ENCODE assay signal across 8 cellular contexts in the genomic region with DNA sequence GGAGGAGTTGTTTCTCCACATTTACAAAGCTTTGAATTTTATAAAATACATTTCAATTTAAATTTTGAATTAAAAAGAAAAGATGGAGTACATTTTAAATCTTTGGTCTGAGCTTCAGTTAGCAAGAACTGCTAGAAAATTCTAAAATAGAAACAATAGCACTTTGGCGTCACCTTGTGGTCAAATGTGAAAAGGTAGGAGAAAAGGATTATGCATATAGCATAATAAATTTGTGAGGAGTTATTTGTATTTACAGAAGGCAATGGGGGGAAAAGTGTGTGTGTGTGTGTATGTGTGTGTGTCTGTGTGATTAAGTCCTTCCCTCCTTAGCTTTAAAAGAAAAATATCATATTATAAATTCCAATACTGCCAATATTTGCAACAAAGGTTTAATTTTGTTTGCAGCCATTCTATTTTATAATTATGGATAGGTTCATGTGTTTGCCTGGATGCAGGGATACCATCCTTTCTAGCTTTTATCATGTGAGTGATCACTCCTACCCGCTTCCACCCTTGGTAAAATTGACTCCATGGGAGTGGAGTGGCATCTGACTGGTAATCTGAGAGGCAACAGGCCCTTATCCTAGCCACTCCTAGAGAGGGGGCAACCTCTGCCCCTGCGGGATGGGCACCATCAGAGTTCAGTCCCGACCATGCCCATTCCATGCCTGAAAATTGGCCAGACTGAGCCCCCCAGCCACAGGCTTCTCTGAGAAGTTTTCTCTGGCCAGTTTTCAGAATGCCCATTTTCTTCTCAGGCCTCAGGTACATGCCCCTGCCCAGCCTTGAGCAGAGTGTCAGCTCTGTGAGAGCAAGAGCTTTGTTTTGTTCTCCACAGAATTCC. TPM values are rescaled to one million over a fixed set of nuclear protein-coding genes. Genes with fewer than 3 reads are reported as not detected.
DNase-seq lines count a peak whose midpoint lies in the region; ATAC-seq, FAIRE-seq and TF ChIP-seq lines count a peak whose summit lies in the region.

No MANE protein-coding gene starts in this region.

- H3K79me2 ChIP-seq in endothelial cell of umbilical vein (ENCODE audit: control insufficient read depth, insufficient read depth, low read length): no peaks in the 10 kb centered on the region

- peak; percentile 87 for FAIRE-seq in endothelial cell of umbilical vein (lab: Jason Lieb, UNC)

- no peak overlapping the region for H3K9ac ChIP-seq in endothelial cell of umbilical vein (replicated peaks; ENCODE audit: extremely low read depth, insufficient read depth, low read length)

- no peaks in the 10 kb centered on the region for H3K9me1 ChIP-seq in endothelial cell of umbilical vein (replicated peaks; ENCODE audit: control insufficient read depth, extremely low read depth, insufficient read depth, low read length)

- H3K27me3 ChIP-seq in endothelial cell of umbilical vein (ENCODE audit: control insufficient read depth in 2 of 2, insufficient read depth in 2 of 2, low read length in 2 of 2): no peaks in the 10 kb centered on the region

- no peaks in the 10 kb centered on the region for H3K9me3 Mint-ChIP-seq in Calu3 (ENCODE audit: low read depth, unreplicated experiment)

- no peaks in the 10 kb centered on the region for H3K4me1 Mint-ChIP-seq in Calu3 (ENCODE audit: low read depth, unreplicated experiment)

- H3K4me2 ChIP-seq in endothelial cell of umbilical vein (ENCODE audit: insufficient read depth, low read length): no peak overlapping the region

- H3K9me3 ChIP-seq in endothelial cell of umbilical vein (replicated peaks; ENCODE audit: control insufficient read depth, insufficient read depth, low read length): no peaks in the 10 kb centered on the region

- POLR2A ChIA-PET in endothelial cell of umbilical vein (lab: Charles Lee): no interaction called here

- no peaks in the 10 kb centered on the region for H3K27me3 Mint-ChIP-seq in Calu3 (ENCODE audit: unreplicated experiment)

- no peak for TF ChIP-seq POLR2A in endothelial cell of umbilical vein (IDR thresholded peaks at IDR 0.05; ENCODE audit: low read depth, low read length)

- H2AFZ ChIP-seq in endothelial cell of umbilical vein (ENCODE audit: low read depth, low read length): no peak overlapping the region

- H3K4me1 ChIP-seq in endothelial cell of umbilical vein (ENCODE audit: control insufficient read depth, extremely low read depth, insufficient read depth, low read length): no peaks in the 10 kb centered on the region

- peak; percentile 62 for ATAC-seq in GM19043 (IDR thresholded peaks at IDR 0.05; ENCODE audit: low read depth, unreplicated experiment)
- ATAC-seq in HG03135 (IDR thresholded peaks at IDR 0.05; ENCODE audit: unreplicated experiment): no peak
- no peak for ATAC-seq in omental fat pad (ENCODE audit: low FRiP score)

- no peak overlapping the region for H3K4me3 Mint-ChIP-seq in Calu3 (ENCODE audit: low read depth, unreplicated experiment)

- peak; percentile 62 for DNase-seq in Calu3
- peak; percentile 65 for DNase-seq in M059J (ENCODE audit: low read depth)
- peak; percentile 75 for DNase-seq in SK-MEL-5 (ENCODE audit: low read depth, low spot score)
- DNase-seq in endothelial cell of umbilical vein (ENCODE audit: low read depth, low spot score): peak; percentile 75
- DNase-seq in mucosa of gallbladder (ENCODE audit: low spot score): peak; percentile 53
- DNase-seq in omental fat pad (ENCODE audit: low spot score): no peak

- in situ Hi-C loops in SK-MEL-5 (cut with HindIII; ENCODE audit: low pct_unique_long_range_greater_than_20kb, low sequenced_read_pairs): no loop called here

- H3K36me3 Mint-ChIP-seq in Calu3 (ENCODE audit: insufficient read depth, unreplicated experiment): peaks cover 15% of the 10 kb centered on the region

- H4K20me1 ChIP-seq in endothelial cell of umbilical vein (replicated peaks; ENCODE audit: control insufficient read depth, extremely low read depth, insufficient read depth, low read length): no peaks in the 10 kb centered on the region

- intact Hi-C loops in Calu3 (cut with micrococcal nuclease; ENCODE audit: unreplicated experiment): loop anchor here (1.0 to 5.0 kb wide), 5 partner anchors 174 to 734 kb away; no protein-coding TSS in a partner anchor
- intact Hi-C loops in endothelial cell of umbilical vein (cut with micrococcal nuclease): loop anchor here (1.0 to 5.0 kb wide), 6 partner anchors 124 to 1189 kb away; a partner anchor contains a TSS

- dilution Hi-C loops in endothelial cell of umbilical vein (cut with MboI; ENCODE audit: extremely low pct_ligation_motif_present, low sequenced_read_pairs): loop anchor here (25.0 kb wide), 1 partner anchor 299 kb away; no protein-coding TSS in a partner anchor

- no peak overlapping the region for H3K27ac Mint-ChIP-seq in Calu3 (ENCODE audit: unreplicated experiment)

- peak; percentile 79 for TF ChIP-seq CTCF in Calu3 (IDR thresholded peaks at IDR 0.05; ENCODE audit: unreplicated experiment)
- peak; percentile 54 to 63 for TF ChIP-seq CTCF in endothelial cell of umbilical vein (IDR thresholded peaks at IDR 0.05; ENCODE audit: extremely low read depth in 1 of 2, insufficient read depth in 1 of 2, low read depth in 1 of 2, low read length in 2 of 2)
- TF ChIP-seq CTCF in omental fat pad (IDR thresholded peaks at IDR 0.05): peak in 1 of 3 donors; percentile 70

- CTCF ChIA-PET in Calu3 (lab: Charles Lee) (interaction anchor here (0.7 to 2.7 kb wide), 15 partner anchors 11 to 312 kb away, joined by 3 to 25 read pairs (median 4); a partner anchor contains a TSS), endothelial cell of umbilical vein (lab: Charles Lee) (interaction anchor here (0.6 to 8.5 kb wide), 71 partner anchors 11 to 1202 kb away, joined by 3 to 367 read pairs (median 5); a partner anchor contains a TSS)

- no peak overlapping the region for H3K4me3 ChIP-seq in endothelial cell of umbilical vein (replicated peaks in 1 of 3; ENCODE audit: insufficient read depth in 1 of 3, low read depth in 1 of 3, low read length in 3 of 3)

- BruUV-seq in Calu3 (replicated peaks; lab: Mats Ljungman, UMichigan): no TSS peak
- no TSS peak for BruUV-seq in endothelial cell of umbilical vein (replicated peaks; lab: Mats Ljungman, UMichigan)

- no peak overlapping the region for H3K27ac ChIP-seq in endothelial cell of umbilical vein (ENCODE audit: insufficient read depth, low read depth, low read length)

- H3K36me3 ChIP-seq in endothelial cell of umbilical vein (ENCODE audit: control insufficient read depth in 2 of 2, extremely low read depth in 1 of 2, insufficient read depth in 2 of 2, low read length in 2 of 2): peaks cover 0 to 4% of the 10 kb centered on the region in 2 experiments

TF ChIP-seq in endothelial cell of umbilical vein, 7 proteins besides CTCF, POLR2A, EP300 and RAD21:
- TF ChIP-seq, protein P1, sequence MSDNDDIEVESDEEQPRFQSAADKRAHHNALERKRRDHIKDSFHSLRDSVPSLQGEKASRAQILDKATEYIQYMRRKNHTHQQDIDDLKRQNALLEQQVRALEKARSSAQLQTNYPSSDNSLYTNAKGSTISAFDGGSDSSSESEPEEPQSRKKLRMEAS (IDR thresholded peaks at IDR 0.05; ENCODE audit: insufficient read depth, insufficient read length): no peak
- TF ChIP-seq MYC (IDR thresholded peaks at IDR 0.05; ENCODE audit: low read depth, low read length) (no peak), EZH2 (IDR thresholded peaks at IDR 0.05; ENCODE audit: borderline replicate concordance, low read depth, low read length, severe bottlenecking) (no peak), POLR2AphosphoS5 (IDR thresholded peaks at IDR 0.05; ENCODE audit: insufficient read depth, low read depth, low read length) (no peak), GATA2 (IDR thresholded peaks at IDR 0.05; ENCODE audit: insufficient read depth, insufficient read length, low read depth, low read length) (no peak), FOS (IDR thresholded peaks at IDR 0.05; ENCODE audit: borderline replicate concordance, insufficient read depth, low read length) (no peak), JUN (IDR thresholded peaks at IDR 0.05; ENCODE audit: borderline replicate concordance, insufficient read depth, insufficient read length, low read depth) (no peak)

RNA-seq across cellular contexts. Expression of a gene that starts 13.6 kb away (rescaled TPM):
- total RNA-seq in Calu3 (2022) (50.0 and 51.4 TPM in 2 replicates), endothelial cell of umbilical vein (2.6 and 3.1 TPM in 2 replicates), mucosa of gallbladder (47.6 TPM), omental fat pad (10 to 100 TPM; 18.1 to 31.5 (median 26.1) TPM)
- 28.0 and 45.2 TPM in 2 replicates for total RNA-seq in M059J (2014; rRNA removed; shearing (Covaris generic))
- 10.0 and 10.2 TPM in 2 replicates for total RNA-seq in SK-MEL-5 (2014; rRNA removed; shearing (Covaris generic))
- 9.8 and 10.7 TPM in 2 replicates for polyA plus RNA-seq in SK-MEL-5 (2015; cell fraction: cytosol; rRNA removed)
- polyA plus RNA-seq in SK-MEL-5 (2015; cell fraction: nucleus; rRNA removed): 24.4 and 25.0 TPM in 2 replicates
- polyA plus RNA-seq in endothelial cell of umbilical vein: 0.89 and 1.3 TPM in 2 replicates
- 0.98 and 1.1 TPM in 2 replicates for polyA plus RNA-seq in endothelial cell of umbilical vein (2011; cell fraction: cytosol; rRNA removed)
- 4.1 and 4.4 TPM in 2 replicates for polyA plus RNA-seq in endothelial cell of umbilical vein (2011; cell fraction: nucleus; rRNA removed)
- polyA plus RNA-seq in endothelial cell of umbilical vein (2012): 7.4 and 7.7 TPM in 2 replicates
- 5.9 and 11.8 TPM in 2 replicates for polyA minus RNA-seq in endothelial cell of umbilical vein
- polyA minus RNA-seq in endothelial cell of umbilical vein (2011; cell fraction: cytosol; rRNA and poly(A)+ RNA removed): 70.9 TPM
- 7.3 and 9.6 TPM in 2 replicates for polyA minus RNA-seq in endothelial cell of umbilical vein (2011; cell fraction: nucleus; rRNA and poly(A)+ RNA removed)

RNA-seq across cellular contexts. Expression of a gene that starts 20.4 kb away (rescaled TPM):
- 43.7 and 46.4 TPM in 2 replicates for total RNA-seq in Calu3 (2022)
- total RNA-seq in M059J (2014; rRNA removed; shearing (Covaris generic)): 57.9 and 68.4 TPM in 2 replicates
- total RNA-seq in SK-MEL-5 (2014; rRNA removed; shearing (Covaris generic)): 31.1 and 31.9 TPM in 2 replicates
- 24.4 and 29.4 TPM in 2 replicates for polyA plus RNA-seq in SK-MEL-5 (2015; cell fraction: cytosol; rRNA removed)
- polyA plus RNA-seq in SK-MEL-5 (2015; cell fraction: nucleus; rRNA removed): 30.0 and 30.5 TPM in 2 replicates
- 23.6 and 24.9 TPM in 2 replicates for total RNA-seq in endothelial cell of umbilical vein
- 6.0 and 7.1 TPM in 2 replicates for polyA plus RNA-seq in endothelial cell of umbilical vein
- polyA plus RNA-seq in endothelial cell of umbilical vein (2011; cell fraction: cytosol; rRNA removed): 6.5 and 7.3 TPM in 2 replicates
- 5.1 and 7.6 TPM in 2 replicates for polyA plus RNA-seq in endothelial cell of umbilical vein (2011; cell fraction: nucleus; rRNA removed)
- polyA plus RNA-seq in endothelial cell of umbilical vein (2012): 5.7 and 8.9 TPM in 2 replicates
- 6.1 and 7.5 TPM in 2 replicates for polyA minus RNA-seq in endothelial cell of umbilical vein
- polyA minus RNA-seq in endothelial cell of umbilical vein (2011; cell fraction: cytosol; rRNA and poly(A)+ RNA removed): 29.0 TPM
- 7.5 and 12.4 TPM in 2 replicates for polyA minus RNA-seq in endothelial cell of umbilical vein (2011; cell fraction: nucleus; rRNA and poly(A)+ RNA removed)
- total RNA-seq in mucosa of gallbladder: 34.1 TPM
- 10 to 100 TPM; 26.5 to 37.7 (median 30.3) TPM for total RNA-seq in omental fat pad
